18 cellular contexts compared by ENCODE assay signal in genomic region chr10:103044942-103045489, GRCh38.
A peak's percentile ranks its signal among the peaks of the same experiment; 100 is the strongest.
DNase-seq lines count a peak whose midpoint lies in the region; ATAC-seq, FAIRE-seq and TF ChIP-seq lines count a peak whose summit lies in the region.
"Had no signal": no experiment of that assay in that cellular context is flagged by ENCODE, and none has a peak within 500 bp of the region (broad histone marks: within the 10 kb centered on the region; RNA-seq: fewer than 3 reads in every experiment).

No MANE protein-coding gene starts in this region.

- DNase-seq in HepG2 (ENCODE audit: low spot score) (no peak), right lobe of liver (no peak), choroid plexus epithelial cell (ENCODE audit: low read depth) (peak; percentile 60), body of pancreas (no peak)
- DNase-seq: activated CD4-positive, CD25-positive, alpha-beta regulatory T cell treated with anti-CD3 and anti-CD28 coated beads, Interleukin-2, amount 50 U/mL, for 72 hours; activated CD8-positive, alpha-beta memory T cell treated with anti-CD3 and anti-CD28 coated beads, Interleukin-2, amount 50 U/mL, for 4 hours; central memory CD4-positive, alpha-beta T cell; left lung; naive thymus-derived CD8-positive, alpha-beta T cell; NCI-H82; RPMI8226; T-helper 2 cell had no signal

- H3K36me3 ChIP-seq in HepG2 (replicated peaks in 1 of 2; ENCODE audit: control insufficient read depth in 1 of 2, insufficient read depth in 2 of 2, low read length in 2 of 2) (no peaks in the 10 kb centered on the region), right lobe of liver (no peaks in the 10 kb centered on the region), mesodermal cell (ENCODE audit: control insufficient read depth, insufficient read depth, low read length) (no peaks in the 10 kb centered on the region), body of pancreas (replicated peaks in 1 of 2; ENCODE audit: insufficient read depth in 1 of 2, low read depth in 2 of 2) (no peaks in the 10 kb centered on the region)
- H3K36me3 ChIP-seq: left lung had no signal

- TF ChIP-seq RAD21 in HepG2 (CRISPR knock-in tag; IDR thresholded peaks at IDR 0.05) = no peak

- BruUV-seq in HepG2 (replicated peaks; lab: Mats Ljungman, UMichigan) = no TSS peak

- peaks cover 4% of the 10 kb centered on the region for H3K79me2 ChIP-seq in HepG2 (ENCODE audit: insufficient read depth, low read length)

- POLR2A ChIA-PET in HepG2 (lab: Yijun Ruan, JAX) = interaction anchor here (0.7 kb wide), 1 partner anchor 17 kb away, joined by 3 read pairs; no protein-coding TSS in a partner anchor

- no peak for FAIRE-seq in HepG2 (lab: Jason Lieb, UNC)
- FAIRE-seq: D721Med had no signal

- no peaks in the 10 kb centered on the region for H4K20me1 ChIP-seq in HepG2 (ENCODE audit: insufficient read depth, low read length)

- no peak overlapping the region for H2AFZ ChIP-seq in HepG2 (ENCODE audit: low read length)

- in situ Hi-C loops in HepG2 (cut with HindIII; ENCODE audit: extremely low pct_ligation_motif_present, low pct_unique_long_range_greater_than_20kb) = no loop called here

- TF ChIP-seq EP300 in HepG2 (IDR thresholded peaks at IDR 0.05; ENCODE audit: low read depth in 2 of 2, low read length in 2 of 2) (no peak), HepG2 (CRISPR knock-in tag; IDR thresholded peaks at IDR 0.05; ENCODE audit: borderline replicate concordance) (no peak)

- no peak for ATAC-seq in HepG2
- no peak for ATAC-seq in right lobe of liver
- ATAC-seq in GM21447 (IDR thresholded peaks at IDR 0.05; ENCODE audit: unreplicated experiment) = no peak
- ATAC-seq in HG03439 (IDR thresholded peaks at IDR 0.05; ENCODE audit: unreplicated experiment) = no peak
- ATAC-seq in body of pancreas = no peak
- ATAC-seq in HG02571 (IDR thresholded peaks at IDR 0.05; ENCODE audit: unreplicated experiment) = no peak
- ATAC-seq: left lung; naive thymus-derived CD8-positive, alpha-beta T cell had no signal

- H3K9me3 ChIP-seq in HepG2 (ENCODE audit: low read length) (no peaks in the 10 kb centered on the region), right lobe of liver (no peaks in the 10 kb centered on the region), mesodermal cell (ENCODE audit: control insufficient read depth, low read length) (no peaks in the 10 kb centered on the region), body of pancreas (no peaks in the 10 kb centered on the region)
- H3K9me3 ChIP-seq: left lung had no signal

- H3K4me2 ChIP-seq in HepG2 (ENCODE audit: low read depth, low read length) = no peak overlapping the region

- H3K27ac ChIP-seq in HepG2 (ENCODE audit: extremely low read length, insufficient read depth, low read length) (peak overlapping the region; percentile 19), right lobe of liver (no peak overlapping the region), mesodermal cell (ENCODE audit: low read depth, low read length, severe bottlenecking) (peak overlapping the region; percentile 89), body of pancreas (no peak overlapping the region)
- H3K27ac ChIP-seq: epithelial cell of prostate had no signal

- no peak for TF ChIP-seq POLR2A in HepG2 (IDR thresholded peaks at IDR 0.05; ENCODE audit: insufficient read depth in 1 of 2, low read depth in 2 of 2, low read length in 2 of 2)
- no peak for TF ChIP-seq POLR2A in right lobe of liver (IDR thresholded peaks at IDR 0.05)
- TF ChIP-seq POLR2A in body of pancreas (IDR thresholded peaks at IDR 0.05) = no peak

- H3K4me3 ChIP-seq in HepG2 (replicated peaks in 1 of 3; ENCODE audit: insufficient read depth in 1 of 3, low read depth in 2 of 3, low read length in 3 of 3) = no peak overlapping the region
- no peak overlapping the region for H3K4me3 ChIP-seq in right lobe of liver
- no peak overlapping the region for H3K4me3 ChIP-seq in choroid plexus epithelial cell (ENCODE audit: low read depth, low read length)
- no peak overlapping the region for H3K4me3 ChIP-seq in mesodermal cell (ENCODE audit: extremely low read depth, insufficient read depth, low read length, poor library complexity, severe bottlenecking)
- no peak overlapping the region for H3K4me3 ChIP-seq in body of pancreas
- H3K4me3 ChIP-seq: left lung had no signal

- H3K4me1 ChIP-seq in HepG2 (ENCODE audit: insufficient read depth, low read length) (peaks cover 27% of the 10 kb centered on the region), right lobe of liver (no peaks in the 10 kb centered on the region), mesodermal cell (ENCODE audit: control insufficient read depth, insufficient read depth, low read length, poor library complexity, severe bottlenecking) (peaks cover 26% of the 10 kb centered on the region), body of pancreas (no peaks in the 10 kb centered on the region)
- H3K4me1 ChIP-seq: left lung had no signal

- intact Hi-C loops in HepG2 (cut with micrococcal nuclease; ENCODE audit: unreplicated experiment) (no loop called here), right lobe of liver (cut with DNase I) (no loop called here), body of pancreas (cut with DNase I) (no loop called here)

- H3K9ac ChIP-seq in HepG2 (ENCODE audit: insufficient read depth, low read depth, low read length) = no peak overlapping the region

- WGBS in HepG2 (ENCODE audit: low lambda C conversion rate) = 93% methylated on average over 8 of the region's 8 CpGs
- WGBS in right lobe of liver (ENCODE audit: insufficient coverage, low coverage, low lambda C conversion rate, missing lambda C conversion rate) = 81% methylated on average over 7 of the region's 8 CpGs
- 39 to 82% methylated on average over 2 to 8 of the region's 8 CpGs for WGBS in mesodermal cell (ENCODE audit: insufficient coverage in 2 of 2), 2 experiments
- WGBS in body of pancreas, 2 donors = 82 to 83% methylated on average over 8 of the region's 8 CpGs

- H3K27me3 ChIP-seq in HepG2 (ENCODE audit: control insufficient read depth in 1 of 2, insufficient read depth in 2 of 2, low read length in 2 of 2) (no peaks in the 10 kb centered on the region), right lobe of liver (no peaks in the 10 kb centered on the region), body of pancreas (no peaks in the 10 kb centered on the region)
- H3K27me3 ChIP-seq: left lung had no signal

- TF ChIP-seq CTCF in HepG2 (CRISPR knock-in tag; IDR thresholded peaks at IDR 0.05) = no peak
- no peak for TF ChIP-seq CTCF in right lobe of liver (IDR thresholded peaks at IDR 0.05)
- no peak for TF ChIP-seq CTCF in choroid plexus epithelial cell (conservative IDR thresholded peaks at IDR 0.05; ENCODE audit: low read depth, low read length)
- no peak for TF ChIP-seq CTCF in body of pancreas (IDR thresholded peaks at IDR 0.05)

- CTCF ChIA-PET in HepG2 (lab: Yijun Ruan, JAX; ENCODE audit: low intra/inter-chr PET ratio, low total read pairs) = no interaction called here

TF ChIP-seq in HepG2, 621 proteins besides CTCF, POLR2A, EP300 and RAD21:
- TF ChIP-seq FOXK2 (IDR thresholded peaks at IDR 0.05) = no peak
- TF ChIP-seq HOXA3 (CRISPR knock-in tag; IDR thresholded peaks at IDR 0.05) = no peak
- TF ChIP-seq ZBTB7A (CRISPR knock-in tag; IDR thresholded peaks at IDR 0.05) = no peak

Comparison
In these comparisons a context has a peak if more than half of its experiments do, and no peak if none do; other contexts are left out.
1. H3K27ac ChIP-seq: peak in HepG2 (single experiment) and mesodermal cell (single experiment); none in right lobe of liver (0 of 3) and body of pancreas (0 of 4).